ENCODE assay signal across 14 cellular contexts in genomic region chr1:19203440-19203839, GRCh38. TPM values are rescaled to one million over a fixed set of nuclear protein-coding genes. Genes with fewer than 3 reads are reported as not detected.
DNase-seq lines count a peak whose midpoint lies in the region; ATAC-seq, FAIRE-seq and TF ChIP-seq lines count a peak whose summit lies in the region.
"Had no signal": no experiment of that assay in that cellular context is flagged by ENCODE, and none has a peak within 500 bp of the region (broad histone marks: within the 10 kb centered on the region; RNA-seq: fewer than 3 reads in every experiment).

No MANE protein-coding gene starts in this region.

- ATAC-seq in right cardiac atrium (peak; percentile 62 to 68), GM19467 (IDR thresholded peaks at IDR 0.05; ENCODE audit: unreplicated experiment) (no peak)
- ATAC-seq: left lobe of liver; stimulated activated naive CD8-positive, alpha-beta T cell treated with anti-CD3 and anti-CD28 coated beads, Interleukin-15, Interleukin-2, amounts not matched to agents 100 U/mL and 50 U/mL, for 24 hours had no signal

- H3K27ac ChIP-seq in right cardiac atrium (ENCODE audit: low read length): no peak overlapping the region
- peak overlapping the region in 3 of 4 donors; percentile 14 to 27 (median 25) for H3K27ac ChIP-seq in transverse colon
- H3K27ac ChIP-seq: HL-60 had no signal

- no peak for FAIRE-seq in D721Med (lab: Jason Lieb, UNC)
- FAIRE-seq: H1 had no signal

- no peak for TF ChIP-seq POLR2A in transverse colon (IDR thresholded peaks at IDR 0.05)

- H3K4me3 ChIP-seq in astrocyte of the spinal cord (ENCODE audit: low read depth, low read length): no peak overlapping the region
- no peak overlapping the region for H3K4me3 ChIP-seq in right cardiac atrium (ENCODE audit: low read length)
- H3K4me3 ChIP-seq in transverse colon: no peak overlapping the region
- H3K4me3 ChIP-seq: smooth muscle cell had no signal

- H3K27me3 Mint-ChIP-seq in activated naive CD8-positive, alpha-beta T cell: no peaks in the 10 kb centered on the region
- H3K27me3 Mint-ChIP-seq in activated naive CD8-positive, alpha-beta T cell treated with anti-CD3 and anti-CD28 coated beads for 36 hours: no peaks in the 10 kb centered on the region

- no peak for TF ChIP-seq EP300 in transverse colon (IDR thresholded peaks at IDR 0.05; ENCODE audit: low read depth)

- peaks cover 7% of the 10 kb centered on the region for H3K36me3 Mint-ChIP-seq in activated naive CD8-positive, alpha-beta T cell
- peaks cover 20% of the 10 kb centered on the region for H3K36me3 Mint-ChIP-seq in activated naive CD8-positive, alpha-beta T cell treated with anti-CD3 and anti-CD28 coated beads for 36 hours

- peaks cover 4% of the 10 kb centered on the region for H3K4me1 ChIP-seq in right cardiac atrium (ENCODE audit: control insufficient read depth, insufficient read depth, low read length)
- H3K4me1 ChIP-seq in transverse colon: peaks cover 24 to 64% (median 38%) of the 10 kb centered on the region in 4 donors

- in situ Hi-C loops in astrocyte of the spinal cord (cut with HindIII; ENCODE audit: low sequenced_read_pairs): no loop called here
- in situ Hi-C loops in transverse colon (cut with MboI; ENCODE audit: low pct_ligation_motif_present in 1 of 4, low pct_unique_long_range_greater_than_20kb in 1 of 4, low sequenced_read_pairs in 3 of 4): no loop called here

- intact Hi-C loops in right cardiac atrium (cut with DNase I) (loop anchor here in 1 of 4 donors (10.0 kb wide), 1 partner anchor 451 kb away; no protein-coding TSS in a partner anchor), transverse colon (cut with DNase I; ENCODE audit: low total_unique reads) (no loop called here)

- H3K27ac Mint-ChIP-seq in activated naive CD8-positive, alpha-beta T cell: peak overlapping the region; percentile 78
- no peak overlapping the region for H3K27ac Mint-ChIP-seq in activated naive CD8-positive, alpha-beta T cell treated with anti-CD3 and anti-CD28 coated beads for 36 hours

- no peak for DNase-seq in activated naive CD8-positive, alpha-beta T cell treated with anti-CD3 and anti-CD28 coated beads for 36 hours
- DNase-seq in astrocyte of the spinal cord (ENCODE audit: low read depth, low spot score) (peak; percentile 61), right cardiac atrium (no peak), transverse colon (no peak), D721Med (ENCODE audit: insufficient read length, low spot score) (no peak), amniotic stem cell (lab: John Stamatoyannopoulos, UW) (no peak)
- DNase-seq: effector CD8-positive, alpha-beta T cell; stimulated activated naive CD8-positive, alpha-beta T cell treated with anti-CD3 and anti-CD28 coated beads, Interleukin-15, Interleukin-2, amounts not matched to agents 100 U/mL and 50 U/mL, for 24 hours had no signal

- peaks cover 63% of the 10 kb centered on the region for H3K4me1 Mint-ChIP-seq in activated naive CD8-positive, alpha-beta T cell (ENCODE audit: low read depth)
- peaks cover 58% of the 10 kb centered on the region for H3K4me1 Mint-ChIP-seq in activated naive CD8-positive, alpha-beta T cell treated with anti-CD3 and anti-CD28 coated beads for 36 hours

- WGBS in right cardiac atrium: 54% methylated on average over 2 of the region's 2 CpGs
- WGBS in transverse colon (ENCODE audit: low coverage in 1 of 2), 2 donors: 59 to 71% methylated on average over 2 of the region's 2 CpGs

- no peaks in the 10 kb centered on the region for H3K9me3 Mint-ChIP-seq in activated naive CD8-positive, alpha-beta T cell (ENCODE audit: low read depth)
- no peaks in the 10 kb centered on the region for H3K9me3 Mint-ChIP-seq in activated naive CD8-positive, alpha-beta T cell treated with anti-CD3 and anti-CD28 coated beads for 36 hours

- H3K27me3 ChIP-seq in right cardiac atrium (ENCODE audit: control insufficient read depth, insufficient read depth): no peaks in the 10 kb centered on the region
- H3K27me3 ChIP-seq in transverse colon: no peaks in the 10 kb centered on the region

- H3K4me3 Mint-ChIP-seq in activated naive CD8-positive, alpha-beta T cell: no peak overlapping the region
- no peak overlapping the region for H3K4me3 Mint-ChIP-seq in activated naive CD8-positive, alpha-beta T cell treated with anti-CD3 and anti-CD28 coated beads for 36 hours

- H3K9me3 ChIP-seq in right cardiac atrium (ENCODE audit: control insufficient read depth, low read length) (no peaks in the 10 kb centered on the region), transverse colon (no peaks in the 10 kb centered on the region)

- TF ChIP-seq CTCF in astrocyte of the spinal cord (IDR thresholded peaks at IDR 0.05; ENCODE audit: low read depth, low read length) (no peak), transverse colon (IDR thresholded peaks at IDR 0.05) (no peak), D721Med (IDR thresholded peaks at IDR 0.05; ENCODE audit: insufficient read depth, missing control alignments) (no peak)

- H3K36me3 ChIP-seq in transverse colon: peaks cover 0 to 20% (median 7%) of the 10 kb centered on the region in 4 donors

RNA-seq across cellular contexts. Expression of gene UBR4, which starts 6.6 kb away (rescaled TPM):
- total RNA-seq in activated naive CD8-positive, alpha-beta T cell treated with anti-CD3 and anti-CD28 coated beads for 36 hours: 100 to 1,000 TPM; 109 to 110 TPM
- total RNA-seq in right cardiac atrium: 10 to 100 TPM; 48.9 to 70.3 (median 63.7) TPM
- polyA plus RNA-seq in right cardiac atrium: 64.5 TPM
- 100 to 1,000 TPM; 140 to 418 (median 223) TPM for total RNA-seq in transverse colon

RNA-seq across cellular contexts. Expression of gene EMC1, which starts 47.9 kb away (rescaled TPM):
- total RNA-seq in activated naive CD8-positive, alpha-beta T cell treated with anti-CD3 and anti-CD28 coated beads for 36 hours: 10 to 100 TPM; 49.9 to 53.8 TPM
- 10 to 100 TPM; 25.9 to 31.9 (median 30.8) TPM for total RNA-seq in right cardiac atrium
- 11.5 TPM for polyA plus RNA-seq in right cardiac atrium
- total RNA-seq in transverse colon: 10 to 100 TPM; 18.3 to 39.7 (median 32.6) TPM

RNA-seq across cellular contexts. Expression of gene MRTO4, which starts 48.2 kb away (rescaled TPM):
- 100 to 1,000 TPM; 137 to 149 TPM for total RNA-seq in activated naive CD8-positive, alpha-beta T cell treated with anti-CD3 and anti-CD28 coated beads for 36 hours
- total RNA-seq in right cardiac atrium: 10 to 100 TPM; 10.1 to 21.1 (median 12.1) TPM
- polyA plus RNA-seq in right cardiac atrium: 14.8 TPM
- total RNA-seq in transverse colon: 10 to 100 TPM in 1 of 4 donors, 1 to 10 TPM in 3; 4.9 to 10.8 (median 8.7) TPM

Comparison
In these comparisons a context has a peak if more than half of its experiments do, and no peak if none do; other contexts are left out.
1. RNA of gene MRTO4, which starts 48.2 kb away (total RNA-seq): 137 to 149 TPM in activated naive CD8-positive, alpha-beta T cell treated with anti-CD3 and anti-CD28 coated beads for 36 hours; 10.1 to 21.1 TPM in right cardiac atrium and 4.9 to 10.8 TPM in transverse colon; every median in the first group is over 4 times any median in the second.